10 cellular contexts compared by ENCODE assay signal in genomic region chr2:219246559-219246958, GRCh38. TPM values are rescaled to one million over a fixed set of nuclear protein-coding genes. Genes with fewer than 3 reads are reported as not detected.
DNase-seq lines count a peak whose midpoint lies in the region; ATAC-seq and TF ChIP-seq lines count a peak whose summit lies in the region.
"Had no signal": no experiment of that assay in that cellular context is flagged by ENCODE, and none has a peak within 500 bp of the region (broad histone marks: within the 10 kb centered on the region; RNA-seq: fewer than 3 reads in every experiment).

No MANE protein-coding gene starts in this region.

- POLR2A ChIA-PET in activated B cell treated with CpG ODN at 0.5 μM for 24 hours (lab: Charles Lee), result interaction anchor here (1.4 to 12.0 kb wide), 9 partner anchors 8 to 70 kb away, joined by 3 to 287 read pairs (median 30); partner anchors contain the start of genes ABCB6, ANKZF1, ATG9A and CNPPD1

- H3K27ac Mint-ChIP-seq in T-helper 2 cell treated with Interferon-gamma antibody and Interleukin-4, amounts not matched to agents 5 μg/mL and 100 μg/mL, for 36 hours, result peak overlapping the region; percentile 99
- H3K27ac Mint-ChIP-seq in activated B cell treated with CpG ODN at 0.5 μM for 24 hours (peak overlapping the region; percentile 98), glutamatergic neuron (ENCODE audit: unreplicated experiment) (peak overlapping the region; percentile 62)
- peak overlapping the region; percentile 89 for H3K27ac Mint-ChIP-seq in stimulated activated memory B cell treated with anti-CD40 and anti-IgM and Interleukin-4, amounts not matched to agents 10 μg/mL and 1 μg/mL and 100 μg/mL, for 72 hours

- no peaks in the 10 kb centered on the region for H3K27me3 Mint-ChIP-seq in T-helper 2 cell treated with Interferon-gamma antibody and Interleukin-4, amounts not matched to agents 5 μg/mL and 100 μg/mL, for 36 hours (ENCODE audit: low read depth)
- H3K27me3 Mint-ChIP-seq in activated B cell treated with CpG ODN at 0.5 μM for 24 hours (no peaks in the 10 kb centered on the region), glutamatergic neuron (ENCODE audit: unreplicated experiment) (peaks cover 1% of the 10 kb centered on the region)
- H3K27me3 Mint-ChIP-seq in stimulated activated memory B cell treated with anti-CD40 and anti-IgM and Interleukin-4, amounts not matched to agents 10 μg/mL and 1 μg/mL and 100 μg/mL, for 72 hours, result no peaks in the 10 kb centered on the region

- H3K4me3 Mint-ChIP-seq in T-helper 2 cell treated with Interferon-gamma antibody and Interleukin-4, amounts not matched to agents 5 μg/mL and 100 μg/mL, for 36 hours, result peak overlapping the region; percentile 98
- H3K4me3 Mint-ChIP-seq in activated B cell treated with CpG ODN at 0.5 μM for 24 hours (peak overlapping the region; percentile 50), glutamatergic neuron (ENCODE audit: unreplicated experiment) (peak overlapping the region; percentile 97)
- H3K4me3 Mint-ChIP-seq in stimulated activated memory B cell treated with anti-CD40 and anti-IgM and Interleukin-4, amounts not matched to agents 10 μg/mL and 1 μg/mL and 100 μg/mL, for 72 hours, result peak overlapping the region; percentile 58

- CTCF ChIA-PET in activated B cell treated with CpG ODN at 0.5 μM for 24 hours (lab: Charles Lee), result interaction anchor here (1.9 to 3.9 kb wide), 2 partner anchors 8 to 48 kb away, joined by 13 to 27 read pairs; partner anchors contain the start of gene TUBA4A

- no peaks in the 10 kb centered on the region for H3K9me3 Mint-ChIP-seq in T-helper 2 cell treated with Interferon-gamma antibody and Interleukin-4, amounts not matched to agents 5 μg/mL and 100 μg/mL, for 36 hours
- H3K9me3 Mint-ChIP-seq in activated B cell treated with CpG ODN at 0.5 μM for 24 hours (no peaks in the 10 kb centered on the region), glutamatergic neuron (ENCODE audit: unreplicated experiment) (peaks cover 6% of the 10 kb centered on the region)
- no peaks in the 10 kb centered on the region for H3K9me3 Mint-ChIP-seq in stimulated activated memory B cell treated with anti-CD40 and anti-IgM and Interleukin-4, amounts not matched to agents 10 μg/mL and 1 μg/mL and 100 μg/mL, for 72 hours

- no peak for DNase-seq in T-helper 2 cell treated with Interferon-gamma antibody and Interleukin-4, amounts not matched to agents 5 μg/mL and 100 μg/mL, for 36 hours (ENCODE audit: low spot score)
- no peak for DNase-seq in T-helper 2 cell
- no peak for DNase-seq in activated B cell treated with CpG ODN at 0.5 μM for 24 hours
- DNase-seq in glutamatergic neuron, result no peak
- DNase-seq in medulla oblongata (ENCODE audit: extremely low spot score), result no peak
- no peak for DNase-seq in sciatic nerve (ENCODE audit: low spot score)
- DNase-seq: NCI-H2081 had no signal

- H3K36me3 Mint-ChIP-seq in T-helper 2 cell treated with Interferon-gamma antibody and Interleukin-4, amounts not matched to agents 5 μg/mL and 100 μg/mL, for 36 hours (ENCODE audit: low read depth), result peaks cover 52% of the 10 kb centered on the region
- H3K36me3 Mint-ChIP-seq in activated B cell treated with CpG ODN at 0.5 μM for 24 hours (ENCODE audit: low read depth), result peaks cover 40% of the 10 kb centered on the region
- no peaks in the 10 kb centered on the region for H3K36me3 Mint-ChIP-seq in glutamatergic neuron (ENCODE audit: unreplicated experiment)
- H3K36me3 Mint-ChIP-seq in stimulated activated memory B cell treated with anti-CD40 and anti-IgM and Interleukin-4, amounts not matched to agents 10 μg/mL and 1 μg/mL and 100 μg/mL, for 72 hours, result peaks cover 38% of the 10 kb centered on the region

- no peak for ATAC-seq in activated B cell treated with CpG ODN at 0.5 μM for 24 hours (ENCODE audit: low read depth)
- no peak for ATAC-seq in stimulated activated memory B cell treated with anti-CD40 and anti-IgM and Interleukin-4, amounts not matched to agents 10 μg/mL and 1 μg/mL and 100 μg/mL, for 72 hours
- ATAC-seq in sciatic nerve, result no peak
- no peak for ATAC-seq in HG03520 (IDR thresholded peaks at IDR 0.05; ENCODE audit: unreplicated experiment)

- intact Hi-C loops in activated B cell treated with CpG ODN at 0.5 μM for 24 hours (cut with micrococcal nuclease) (no loop called here), sciatic nerve (cut with DNase I) (loop anchor here (10.0 kb wide), 1 partner anchor 1172 kb away; no protein-coding TSS in a partner anchor)

- no peak for TF ChIP-seq CTCF in activated B cell treated with CpG ODN at 0.5 μM for 24 hours (IDR thresholded peaks at IDR 0.05)
- TF ChIP-seq CTCF in glutamatergic neuron (IDR thresholded peaks at IDR 0.05; ENCODE audit: partially characterized antibody, unreplicated experiment), result no peak

- peaks cover 72% of the 10 kb centered on the region for H3K4me1 Mint-ChIP-seq in T-helper 2 cell treated with Interferon-gamma antibody and Interleukin-4, amounts not matched to agents 5 μg/mL and 100 μg/mL, for 36 hours (ENCODE audit: low read depth)
- H3K4me1 Mint-ChIP-seq in activated B cell treated with CpG ODN at 0.5 μM for 24 hours (peaks cover 69% of the 10 kb centered on the region), glutamatergic neuron (ENCODE audit: low read depth, unreplicated experiment) (peaks cover 15% of the 10 kb centered on the region)
- peaks cover 58% of the 10 kb centered on the region for H3K4me1 Mint-ChIP-seq in stimulated activated memory B cell treated with anti-CD40 and anti-IgM and Interleukin-4, amounts not matched to agents 10 μg/mL and 1 μg/mL and 100 μg/mL, for 72 hours

RNA-seq across cellular contexts. Expression of gene STK16, which starts 1.3 kb away (rescaled TPM):
- total RNA-seq in activated B cell treated with CpG ODN at 0.5 μM for 24 hours (31.0 and 36.5 TPM in 2 replicates), glutamatergic neuron (ENCODE audit: unreplicated experiment) (32.2 TPM), sciatic nerve (16.5 TPM)

RNA-seq across cellular contexts. Expression of gene GLB1L, which starts 1.3 kb away (rescaled TPM):
- total RNA-seq in activated B cell treated with CpG ODN at 0.5 μM for 24 hours, result 4.5 and 4.6 TPM in 2 replicates
- 6.2 TPM for total RNA-seq in glutamatergic neuron (ENCODE audit: unreplicated experiment)
- total RNA-seq in sciatic nerve, result 4.2 TPM

RNA-seq across cellular contexts. Expression of gene TUBA4B, which starts 6.5 kb away (rescaled TPM):
- total RNA-seq in activated B cell treated with CpG ODN at 0.5 μM for 24 hours (0.20 TPM in 1 of 2 replicates, not detected in the other), glutamatergic neuron (ENCODE audit: unreplicated experiment) (not detected), sciatic nerve (not detected)
- total RNA-seq: lung microvascular endothelial cell had no signal

RNA-seq across cellular contexts. Expression of gene TUBA4A, which starts 7.2 kb away (rescaled TPM):
- total RNA-seq in activated B cell treated with CpG ODN at 0.5 μM for 24 hours (184 and 192 TPM in 2 replicates), glutamatergic neuron (ENCODE audit: unreplicated experiment) (27.5 TPM), sciatic nerve (12.5 TPM)

RNA-seq across cellular contexts. Expression of gene ANKZF1, which starts 17.0 kb away (rescaled TPM):
- total RNA-seq in activated B cell treated with CpG ODN at 0.5 μM for 24 hours (96.0 and 105 TPM in 2 replicates), glutamatergic neuron (ENCODE audit: unreplicated experiment) (95.8 TPM), sciatic nerve (46.9 TPM)
